In genomic region chr19:35459414-35460082, GRCh38 we compare ENCODE assay signal across 1 cellular context.
TF ChIP-seq lines count a peak whose summit lies in the region.

No MANE protein-coding gene starts in this region.

TF ChIP-seq in GM12878, 131 proteins besides CTCF, POLR2A, EP300 and RAD21:
- TF ChIP-seq MEF2B (IDR thresholded peaks at IDR 0.05; ENCODE audit: partially characterized antibody, poor library complexity, severe bottlenecking) (no peak), KLF5 (IDR thresholded peaks at IDR 0.05; ENCODE audit: partially characterized antibody) (no peak), FOS (IDR thresholded peaks at IDR 0.05; ENCODE audit: borderline replicate concordance, extremely low read depth, insufficient read length) (no peak), ATF7 (IDR thresholded peaks at IDR 0.05; ENCODE audit: low read depth) (no peak), ATF3 (IDR thresholded peaks at IDR 0.05; ENCODE audit: borderline replicate concordance, extremely low read depth, low read depth, low read length) (no peak), CREM (IDR thresholded peaks at IDR 0.05; ENCODE audit: low read depth) (no peak), IKZF2 (IDR thresholded peaks at IDR 0.05) (no peak)
